9 cellular contexts compared by ENCODE assay signal in the genomic region with DNA sequence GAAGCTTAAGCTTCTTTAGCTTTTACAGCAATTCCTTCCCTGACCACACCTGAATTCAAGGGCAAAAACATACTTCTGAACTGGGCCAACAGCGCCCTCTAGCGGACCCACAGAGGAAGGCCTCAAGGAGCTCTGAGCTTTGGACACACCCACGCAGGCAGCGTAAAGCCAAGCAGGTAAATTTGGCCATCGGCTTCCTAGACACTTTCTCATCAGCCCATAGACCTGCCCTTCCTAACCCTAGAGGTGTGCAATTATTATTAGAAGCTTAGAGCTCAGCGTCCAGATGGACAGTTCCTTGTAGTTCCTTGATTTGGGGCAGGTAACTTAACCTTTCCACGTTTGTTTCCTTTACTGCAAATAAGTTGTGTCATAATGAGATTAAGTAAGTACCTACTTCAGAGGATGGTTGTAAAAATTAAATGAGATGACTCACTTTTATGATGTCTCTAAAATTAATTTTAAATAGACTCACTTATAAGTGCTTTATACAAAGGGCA. TPM values are rescaled to one million over a fixed set of nuclear protein-coding genes. Genes with fewer than 3 reads are reported as not detected.
DNase-seq lines count a peak whose midpoint lies in the region; ATAC-seq and TF ChIP-seq lines count a peak whose summit lies in the region.
"Had no signal": no experiment of that assay in that cellular context is flagged by ENCODE, and none has a peak within 500 bp of the region (broad histone marks: within the 10 kb centered on the region; RNA-seq: fewer than 3 reads in every experiment).

No MANE protein-coding gene starts in this region.

- no peak overlapping the region for H3K4me3 Mint-ChIP-seq in nephron progenitor cell
- no peak overlapping the region for H3K4me3 Mint-ChIP-seq in stimulated activated naive CD8-positive, alpha-beta T cell treated with anti-CD3 and anti-CD28 coated beads, Interleukin-15, amount 100 ng/mL, for 72 hours

- no peaks in the 10 kb centered on the region for H3K4me1 Mint-ChIP-seq in nephron progenitor cell
- peaks cover 11% of the 10 kb centered on the region for H3K4me1 Mint-ChIP-seq in stimulated activated naive CD8-positive, alpha-beta T cell treated with anti-CD3 and anti-CD28 coated beads, Interleukin-15, amount 100 ng/mL, for 72 hours

- no peaks in the 10 kb centered on the region for H3K36me3 Mint-ChIP-seq in nephron progenitor cell (ENCODE audit: low read depth)
- H3K36me3 Mint-ChIP-seq: IgD-negative memory B cell had no signal

- peaks cover 20% of the 10 kb centered on the region for H3K9me3 Mint-ChIP-seq in nephron progenitor cell
- H3K9me3 Mint-ChIP-seq in stimulated activated naive CD8-positive, alpha-beta T cell treated with anti-CD3 and anti-CD28 coated beads, Interleukin-15, amount 100 ng/mL, for 72 hours = peaks cover 0 to under 1% of the 10 kb centered on the region in 2 donors

- peaks cover 51% of the 10 kb centered on the region for H3K27me3 Mint-ChIP-seq in nephron progenitor cell (ENCODE audit: low read depth, poor library complexity)
- peaks cover 51% of the 10 kb centered on the region for H3K27me3 Mint-ChIP-seq in stimulated activated naive CD8-positive, alpha-beta T cell treated with anti-CD3 and anti-CD28 coated beads, Interleukin-15, amount 100 ng/mL, for 72 hours

- H3K4me3 ChIP-seq in epithelial cell of proximal tubule (ENCODE audit: low read depth, low read length) = no peak overlapping the region

- TF ChIP-seq CTCF in epithelial cell of proximal tubule (conservative IDR thresholded peaks at IDR 0.05; ENCODE audit: low read depth, low read length) (peak; percentile 99), nephron progenitor cell (IDR thresholded peaks at IDR 0.05) (peak; percentile 96)

- DNase-seq in COR-L47 (lab: John Stamatoyannopoulos, UW) (peak; percentile 77), HUDEP-2 (lab: John Stamatoyannopoulos, UW; ENCODE audit: unreplicated experiment in 76 of 76) (peak in 71 of 76 experiments; percentile 13 to 84 (median 62)), NOMO-1 treated with dmso at 0.1 percent for 144 hours (lab: John Stamatoyannopoulos, UW; ENCODE audit: unreplicated experiment) (peak; percentile 75), epithelial cell of proximal tubule (ENCODE audit: low read depth) (peak; percentile 27), nephron progenitor cell (peak; percentile 80)
- DNase-seq in activated CD8-positive, alpha-beta memory T cell treated with anti-CD3 and anti-CD28 coated beads for 48 hours (ENCODE audit: low read depth in 2 of 3, low spot score in 2 of 3) = peak; percentile 31 to 54 (median 32)
- peak; percentile 68 to 78 for DNase-seq in stimulated activated naive CD8-positive, alpha-beta T cell treated with anti-CD3 and anti-CD28 coated beads, Interleukin-15, amount 100 ng/mL, for 72 hours

- H3K27ac Mint-ChIP-seq in nephron progenitor cell = no peak overlapping the region
- H3K27ac Mint-ChIP-seq in stimulated activated naive CD8-positive, alpha-beta T cell treated with anti-CD3 and anti-CD28 coated beads, Interleukin-15, amount 100 ng/mL, for 72 hours = no peak overlapping the region
- H3K27ac Mint-ChIP-seq: IgD-negative memory B cell had no signal

- peak; percentile 89 for ATAC-seq in stimulated activated naive CD8-positive, alpha-beta T cell treated with anti-CD3 and anti-CD28 coated beads, Interleukin-15, amount 100 ng/mL, for 72 hours
- ATAC-seq in GM21360 (IDR thresholded peaks at IDR 0.05; ENCODE audit: unreplicated experiment) = no peak

RNA-seq across cellular contexts. Expression of gene HMGXB4, which starts 25.7 kb away (rescaled TPM):
- 22.4 and 24.7 TPM in 2 replicates for total RNA-seq in epithelial cell of proximal tubule

Comparison
In these comparisons a context has a peak if more than half of its experiments do, and no peak if none do; other contexts are left out.
1. DNase-seq: peak in every context shown above with its lines; median percentile 80 in nephron progenitor cell; 77 in COR-L47; 75 in NOMO-1 treated with dmso at 0.1 percent for 144 hours; 73 in stimulated activated naive CD8-positive, alpha-beta T cell treated with anti-CD3 and anti-CD28 coated beads, Interleukin-15, amount 100 ng/mL, for 72 hours; 62 in HUDEP-2; 32 in activated CD8-positive, alpha-beta memory T cell treated with anti-CD3 and anti-CD28 coated beads for 48 hours; 27 in epithelial cell of proximal tubule.